23 cellular contexts compared by ENCODE assay signal in the genomic region with DNA sequence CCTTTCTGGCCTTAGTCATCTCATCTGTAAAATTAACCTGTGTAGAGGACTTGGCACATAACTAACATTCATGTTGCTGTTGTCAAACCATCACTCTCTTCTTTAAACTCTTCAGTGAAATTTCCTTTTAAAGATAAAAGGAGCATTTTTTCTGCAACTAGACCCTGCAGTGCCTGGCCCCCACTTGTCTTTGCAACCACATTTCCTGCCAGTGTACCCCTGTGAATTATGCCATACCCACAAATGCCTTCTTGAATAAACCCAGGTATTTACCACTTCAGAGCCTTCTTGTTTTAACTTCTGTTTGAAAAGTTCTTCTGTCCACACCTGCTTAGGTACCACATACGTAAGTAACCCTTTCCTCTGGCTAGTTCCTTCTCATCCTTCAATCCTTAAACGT.
"Had no signal": no experiment of that assay in that cellular context is flagged by ENCODE, and none has a peak within 500 bp of the region (broad histone marks: within the 10 kb centered on the region; RNA-seq: fewer than 3 reads in every experiment).

No MANE protein-coding gene starts in this region.

- ATAC-seq: left colon, lower lobe of right lung had no signal

- H3K36me3 ChIP-seq: breast epithelium, lower lobe of right lung, prostate gland, right atrium auricular region, suprapubic skin, vagina had no signal

- H3K9me3 ChIP-seq: breast epithelium, lower lobe of right lung, prostate gland, right atrium auricular region, suprapubic skin, vagina had no signal

- H3K27ac Mint-ChIP-seq: activated CD4-positive, alpha-beta memory T cell treated with anti-CD3 and anti-CD28 coated beads for 36 hours; T-helper 2 cell treated with Interferon-gamma antibody and Interleukin-4, amounts not matched to agents 5 μg/mL and 100 μg/mL, for 36 hours had no signal

- H3K27me3 Mint-ChIP-seq: activated CD4-positive, alpha-beta memory T cell treated with anti-CD3 and anti-CD28 coated beads for 36 hours had no signal

- H3K4me3 Mint-ChIP-seq: activated CD4-positive, alpha-beta memory T cell treated with anti-CD3 and anti-CD28 coated beads for 36 hours; neural crest cell; T-helper 2 cell treated with Interferon-gamma antibody and Interleukin-4, amounts not matched to agents 5 μg/mL and 100 μg/mL, for 36 hours had no signal

- H3K36me3 Mint-ChIP-seq: activated CD4-positive, alpha-beta memory T cell treated with anti-CD3 and anti-CD28 coated beads for 36 hours had no signal

- H3K27ac ChIP-seq: breast epithelium, lower lobe of right lung, prostate gland, right atrium auricular region, SK-N-MC, suprapubic skin, vagina had no signal

- H3K4me1 ChIP-seq: breast epithelium, lower lobe of right lung, prostate gland, right atrium auricular region, suprapubic skin, vagina had no signal

- DNase-seq: activated CD4-positive, alpha-beta memory T cell treated with anti-CD3 and anti-CD28 coated beads for 36 hours; activated effector memory CD4-positive, alpha-beta T cell treated with anti-CD3 and anti-CD28 coated beads, Interleukin-2, amount 50 U/mL, for 16 hours; activated T-cell treated with anti-CD3 and anti-CD28 coated beads, Interleukin-2, amount 50 U/mL, for 48 hours; aorta; cerebellar nuclear complex; cortex of kidney; effector CD8-positive, alpha-beta T cell; hippocampal formation; islet precursor cell; left colon; lower lobe of right lung; stimulated activated CD4-positive, alpha-beta T cell treated with anti-CD3 and anti-CD28 coated beads, Interleukin-12 subunit alpha, Interleukin-12 subunit beta, amount 100 ng/mL, for 4 hours; stimulated activated CD4-positive, alpha-beta T cell treated with anti-CD3 and anti-CD28 coated beads, Interleukin-2, amount 100 ng/mL, for 24 hours; stimulated activated naive CD4-positive, alpha-beta T cell treated with Interleukin-2 at 50 U/mL for 16 hours; trophoblast cell had no signal

- H3K27me3 ChIP-seq: breast epithelium, right atrium auricular region, suprapubic skin, vagina had no signal

- H3K4me3 ChIP-seq: breast epithelium, lower lobe of right lung, prostate gland, right atrium auricular region, SK-N-MC, suprapubic skin, vagina had no signal

- H3K9me3 Mint-ChIP-seq: activated CD4-positive, alpha-beta memory T cell treated with anti-CD3 and anti-CD28 coated beads for 36 hours; neural crest cell; T-helper 2 cell treated with Interferon-gamma antibody and Interleukin-4, amounts not matched to agents 5 μg/mL and 100 μg/mL, for 36 hours had no signal
